ENCODE assay signal across 9 cellular contexts in the genomic region with DNA sequence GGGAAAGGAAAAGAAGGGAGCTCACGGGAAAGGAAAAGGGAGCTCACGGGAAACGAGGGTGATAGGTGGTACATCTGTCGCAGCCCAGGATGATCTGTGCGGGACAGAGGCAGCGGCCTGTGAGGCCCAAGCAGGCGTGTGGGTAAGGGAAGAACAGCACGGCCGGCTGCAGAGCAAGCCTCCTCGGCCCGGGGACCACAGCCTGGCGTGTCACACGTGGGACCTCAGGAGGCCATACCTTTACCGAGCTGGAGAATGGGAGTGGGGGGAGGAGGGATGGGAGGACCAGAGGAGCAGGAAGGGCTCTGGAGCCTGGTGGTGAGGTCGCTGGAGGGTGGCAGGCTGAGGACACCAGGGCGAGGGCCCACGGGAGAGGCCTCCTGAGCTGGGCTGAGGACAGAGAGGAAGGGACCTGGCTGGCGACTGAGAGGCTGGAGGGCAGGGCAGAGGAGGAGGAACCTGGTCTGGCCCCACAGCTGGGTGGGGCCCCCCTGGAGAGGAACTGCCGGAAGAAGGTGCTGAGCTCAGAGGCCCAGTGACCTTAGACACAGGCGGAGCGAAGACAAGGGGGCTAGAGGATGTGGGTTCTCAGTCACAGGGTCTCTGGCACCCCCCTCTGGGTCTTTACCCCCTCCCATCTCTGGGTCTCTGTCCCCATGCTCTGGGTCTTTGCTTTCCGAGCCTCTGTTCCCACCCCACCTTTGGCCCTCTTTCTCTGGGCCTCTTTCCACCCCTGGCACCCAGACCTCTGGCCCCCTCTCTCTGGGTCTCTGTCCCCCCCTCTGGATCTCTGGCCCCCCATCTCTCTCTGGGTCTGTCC. TPM values are rescaled to one million over a fixed set of nuclear protein-coding genes. Genes with fewer than 3 reads are reported as not detected.
DNase-seq lines count a peak whose midpoint lies in the region; ATAC-seq, FAIRE-seq and TF ChIP-seq lines count a peak whose summit lies in the region.
"Had no signal": no experiment of that assay in that cellular context is flagged by ENCODE, and none has a peak within 500 bp of the region (broad histone marks: within the 10 kb centered on the region; RNA-seq: fewer than 3 reads in every experiment).

No MANE protein-coding gene starts in this region.

- no peak for TF ChIP-seq CTCF in mucosa of descending colon (IDR thresholded peaks at IDR 0.05)

- intact Hi-C loops in mucosa of descending colon (cut with DNase I, micrococcal nuclease): loop anchor here in 1 of 2 donors (10.0 kb wide), 1 partner anchor 87 kb away; the partner anchor contains the start of gene PPP1R15A

- peak; percentile 73 for ATAC-seq in mucosa of descending colon
- ATAC-seq in GM21447 (IDR thresholded peaks at IDR 0.05; ENCODE audit: unreplicated experiment): no peak

- H3K4me3 ChIP-seq in HUES48 (ENCODE audit: low read depth, low read length): no peak overlapping the region
- peak overlapping the region; percentile 50 to 59 for H3K4me3 ChIP-seq in duodenal mucosa (ENCODE audit: low read depth in 1 of 2, low read length in 2 of 2)
- H3K4me3 ChIP-seq in mucosa of descending colon: no peak overlapping the region

- peaks cover 45% of the 10 kb centered on the region for H3K4me1 Mint-ChIP-seq in T-helper 1 cell treated with Interleukin-12 subunit alpha and Interleukin-12 subunit beta and Interleukin-4 antibody, amounts not matched to agents 30 μg/mL and 1 μg/mL, for 36 hours (ENCODE audit: low read depth)

- no peaks in the 10 kb centered on the region for H3K27me3 ChIP-seq in HUES48 (ENCODE audit: control insufficient read depth, insufficient read depth, low read length)
- no peaks in the 10 kb centered on the region for H3K27me3 ChIP-seq in duodenal mucosa (ENCODE audit: control insufficient read depth in 1 of 2, insufficient read depth in 2 of 2, low read length in 2 of 2)

- H3K36me3 ChIP-seq in HUES48 (ENCODE audit: control insufficient read depth, insufficient read depth, low read length) (peaks cover 27% of the 10 kb centered on the region), duodenal mucosa (ENCODE audit: control insufficient read depth in 1 of 2, insufficient read depth in 2 of 2, low read length in 2 of 2) (peaks cover 0 to 15% of the 10 kb centered on the region in 2 donors), mucosa of descending colon (ENCODE audit: low read depth) (no peaks in the 10 kb centered on the region)

- H3K9ac ChIP-seq in HUES48 (ENCODE audit: low read depth, low read length): no peak overlapping the region; the same call in 1 of the 2 replicates
- peak overlapping the region; percentile 79 to 90 for H3K9ac ChIP-seq in duodenal mucosa (ENCODE audit: low read depth in 1 of 2, low read length in 2 of 2)

- H3K4me1 ChIP-seq in HUES48 (ENCODE audit: control insufficient read depth, insufficient read depth, low read length) (peaks cover 19% of the 10 kb centered on the region), duodenal mucosa (ENCODE audit: control insufficient read depth in 1 of 2, insufficient read depth in 2 of 2, low read length in 2 of 2) (peaks cover 29 to 52% of the 10 kb centered on the region in 2 donors), mucosa of descending colon (ENCODE audit: low read depth) (peaks cover 47% of the 10 kb centered on the region)

- H3K9me3 Mint-ChIP-seq in T-helper 1 cell treated with Interleukin-12 subunit alpha and Interleukin-12 subunit beta and Interleukin-4 antibody, amounts not matched to agents 30 μg/mL and 1 μg/mL, for 36 hours: no peaks in the 10 kb centered on the region

- DNase-seq in activated gamma-delta T cell treated with Interleukin-2 at 50 U/mL for 16 hours (peak; percentile 34), activated gamma-delta T cell (lab: John Stamatoyannopoulos, UW) (no peak), mucosa of descending colon (peak; percentile 86 to 94 (median 90)), urothelium cell line (ENCODE audit: low spot score) (peak; percentile 47)

- H3K9me3 ChIP-seq in HUES48 (ENCODE audit: control insufficient read depth, insufficient read depth, low read length): no peaks in the 10 kb centered on the region
- no peaks in the 10 kb centered on the region for H3K9me3 ChIP-seq in duodenal mucosa (ENCODE audit: control insufficient read depth in 1 of 2, low read length in 2 of 2)
- no peaks in the 10 kb centered on the region for H3K9me3 ChIP-seq in mucosa of descending colon

- no peak for FAIRE-seq in urothelium cell line (lab: Jason Lieb, UNC)

- no peaks in the 10 kb centered on the region for H3K27me3 Mint-ChIP-seq in T-helper 1 cell treated with Interleukin-12 subunit alpha and Interleukin-12 subunit beta and Interleukin-4 antibody, amounts not matched to agents 30 μg/mL and 1 μg/mL, for 36 hours (ENCODE audit: low read depth)

- peak overlapping the region; percentile 96 for H3K27ac Mint-ChIP-seq in T-helper 1 cell treated with Interleukin-12 subunit alpha and Interleukin-12 subunit beta and Interleukin-4 antibody, amounts not matched to agents 30 μg/mL and 1 μg/mL, for 36 hours

- H3K4me3 Mint-ChIP-seq in T-helper 1 cell treated with Interleukin-12 subunit alpha and Interleukin-12 subunit beta and Interleukin-4 antibody, amounts not matched to agents 30 μg/mL and 1 μg/mL, for 36 hours: peak overlapping the region; percentile 59

- peak overlapping the region; percentile 86 for H3K27ac ChIP-seq in HUES48 (ENCODE audit: low read depth, low read length)
- H3K27ac ChIP-seq in duodenal mucosa (ENCODE audit: low read depth, low read length): peak overlapping the region; percentile 88
- H3K27ac ChIP-seq: C4-2B had no signal

- H3K36me3 Mint-ChIP-seq in T-helper 1 cell treated with Interleukin-12 subunit alpha and Interleukin-12 subunit beta and Interleukin-4 antibody, amounts not matched to agents 30 μg/mL and 1 μg/mL, for 36 hours (ENCODE audit: low read depth): peaks cover 41% of the 10 kb centered on the region

RNA-seq across cellular contexts. Expression of gene FTL, which starts 2.9 kb away (rescaled TPM):
- 1,000 to 10,000 TPM; 1,659 to 1,792 (median 1,691) TPM for total RNA-seq in mucosa of descending colon

RNA-seq across cellular contexts. Expression of gene BAX, which starts 7.6 kb away (rescaled TPM):
- 100 to 1,000 TPM in 2 of 3 donors, 10 to 100 TPM in 1; 90.2 to 128 (median 125) TPM for total RNA-seq in mucosa of descending colon

RNA-seq across cellular contexts. Expression of gene DHDH, which starts 28.7 kb away (rescaled TPM):
- total RNA-seq in mucosa of descending colon: under 1 TPM in 1 of 3 donors, not detected in 2; 0.52 TPM

RNA-seq across cellular contexts. Expression of gene GYS1, which starts 30.9 kb away (rescaled TPM):
- 10 to 100 TPM; 40.1 to 49.3 (median 40.2) TPM for total RNA-seq in mucosa of descending colon

RNA-seq across cellular contexts. Expression of gene RUVBL2, which starts 31.4 kb away (rescaled TPM):
- total RNA-seq in mucosa of descending colon: 10 to 100 TPM; 47.4 to 68.8 (median 57.3) TPM

Comparison
In these comparisons a context has a peak if more than half of its experiments do, and no peak if none do; other contexts are left out.
1. H3K4me3 ChIP-seq: peak in duodenal mucosa (2 of 2); none in HUES48 (single experiment) and mucosa of descending colon (single experiment).